Comparison of ENCODE assay signal across 1 cellular context in the genomic region with DNA sequence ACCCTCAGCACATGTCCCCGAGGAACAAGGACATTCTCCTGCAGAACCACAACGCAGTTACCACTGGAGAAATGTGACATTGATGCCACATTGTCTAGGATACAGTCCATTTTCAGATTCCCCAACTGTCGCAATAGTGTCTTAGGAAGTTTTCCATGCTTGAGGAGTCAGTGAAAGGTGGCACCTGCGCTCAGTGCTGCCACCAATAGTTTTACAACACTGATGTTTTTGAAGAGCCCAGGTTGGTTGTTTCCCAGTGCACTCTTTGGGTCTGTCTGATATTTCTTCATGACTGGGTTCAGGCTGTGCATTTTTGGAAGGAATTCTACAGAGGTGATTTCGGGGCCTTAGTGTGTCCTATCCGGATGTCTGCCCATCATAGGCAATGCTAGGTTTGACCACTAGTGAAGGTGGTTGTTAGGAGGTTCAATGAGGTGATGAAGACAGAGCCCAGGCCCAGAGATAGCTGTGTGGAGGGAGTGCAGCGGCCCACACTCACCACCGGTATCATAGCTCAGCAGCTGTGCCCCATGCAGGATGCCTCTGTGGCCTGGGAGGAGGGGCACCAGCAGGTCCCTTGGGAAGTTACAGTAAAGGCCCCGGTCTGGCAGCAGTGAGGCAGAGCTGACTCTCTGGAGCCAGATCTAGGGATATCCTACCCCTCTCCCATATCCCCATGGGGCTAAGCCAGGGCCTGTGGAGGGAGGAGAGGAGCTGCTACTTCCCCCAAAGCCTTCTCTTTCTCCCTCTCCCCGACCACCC.
TF ChIP-seq lines count a peak whose summit lies in the region.

No MANE protein-coding gene starts in this region.

TF ChIP-seq in GM23338, 12 proteins besides CTCF, POLR2A, EP300 and RAD21 (continued from another document):
- TF ChIP-seq, protein P1, sequence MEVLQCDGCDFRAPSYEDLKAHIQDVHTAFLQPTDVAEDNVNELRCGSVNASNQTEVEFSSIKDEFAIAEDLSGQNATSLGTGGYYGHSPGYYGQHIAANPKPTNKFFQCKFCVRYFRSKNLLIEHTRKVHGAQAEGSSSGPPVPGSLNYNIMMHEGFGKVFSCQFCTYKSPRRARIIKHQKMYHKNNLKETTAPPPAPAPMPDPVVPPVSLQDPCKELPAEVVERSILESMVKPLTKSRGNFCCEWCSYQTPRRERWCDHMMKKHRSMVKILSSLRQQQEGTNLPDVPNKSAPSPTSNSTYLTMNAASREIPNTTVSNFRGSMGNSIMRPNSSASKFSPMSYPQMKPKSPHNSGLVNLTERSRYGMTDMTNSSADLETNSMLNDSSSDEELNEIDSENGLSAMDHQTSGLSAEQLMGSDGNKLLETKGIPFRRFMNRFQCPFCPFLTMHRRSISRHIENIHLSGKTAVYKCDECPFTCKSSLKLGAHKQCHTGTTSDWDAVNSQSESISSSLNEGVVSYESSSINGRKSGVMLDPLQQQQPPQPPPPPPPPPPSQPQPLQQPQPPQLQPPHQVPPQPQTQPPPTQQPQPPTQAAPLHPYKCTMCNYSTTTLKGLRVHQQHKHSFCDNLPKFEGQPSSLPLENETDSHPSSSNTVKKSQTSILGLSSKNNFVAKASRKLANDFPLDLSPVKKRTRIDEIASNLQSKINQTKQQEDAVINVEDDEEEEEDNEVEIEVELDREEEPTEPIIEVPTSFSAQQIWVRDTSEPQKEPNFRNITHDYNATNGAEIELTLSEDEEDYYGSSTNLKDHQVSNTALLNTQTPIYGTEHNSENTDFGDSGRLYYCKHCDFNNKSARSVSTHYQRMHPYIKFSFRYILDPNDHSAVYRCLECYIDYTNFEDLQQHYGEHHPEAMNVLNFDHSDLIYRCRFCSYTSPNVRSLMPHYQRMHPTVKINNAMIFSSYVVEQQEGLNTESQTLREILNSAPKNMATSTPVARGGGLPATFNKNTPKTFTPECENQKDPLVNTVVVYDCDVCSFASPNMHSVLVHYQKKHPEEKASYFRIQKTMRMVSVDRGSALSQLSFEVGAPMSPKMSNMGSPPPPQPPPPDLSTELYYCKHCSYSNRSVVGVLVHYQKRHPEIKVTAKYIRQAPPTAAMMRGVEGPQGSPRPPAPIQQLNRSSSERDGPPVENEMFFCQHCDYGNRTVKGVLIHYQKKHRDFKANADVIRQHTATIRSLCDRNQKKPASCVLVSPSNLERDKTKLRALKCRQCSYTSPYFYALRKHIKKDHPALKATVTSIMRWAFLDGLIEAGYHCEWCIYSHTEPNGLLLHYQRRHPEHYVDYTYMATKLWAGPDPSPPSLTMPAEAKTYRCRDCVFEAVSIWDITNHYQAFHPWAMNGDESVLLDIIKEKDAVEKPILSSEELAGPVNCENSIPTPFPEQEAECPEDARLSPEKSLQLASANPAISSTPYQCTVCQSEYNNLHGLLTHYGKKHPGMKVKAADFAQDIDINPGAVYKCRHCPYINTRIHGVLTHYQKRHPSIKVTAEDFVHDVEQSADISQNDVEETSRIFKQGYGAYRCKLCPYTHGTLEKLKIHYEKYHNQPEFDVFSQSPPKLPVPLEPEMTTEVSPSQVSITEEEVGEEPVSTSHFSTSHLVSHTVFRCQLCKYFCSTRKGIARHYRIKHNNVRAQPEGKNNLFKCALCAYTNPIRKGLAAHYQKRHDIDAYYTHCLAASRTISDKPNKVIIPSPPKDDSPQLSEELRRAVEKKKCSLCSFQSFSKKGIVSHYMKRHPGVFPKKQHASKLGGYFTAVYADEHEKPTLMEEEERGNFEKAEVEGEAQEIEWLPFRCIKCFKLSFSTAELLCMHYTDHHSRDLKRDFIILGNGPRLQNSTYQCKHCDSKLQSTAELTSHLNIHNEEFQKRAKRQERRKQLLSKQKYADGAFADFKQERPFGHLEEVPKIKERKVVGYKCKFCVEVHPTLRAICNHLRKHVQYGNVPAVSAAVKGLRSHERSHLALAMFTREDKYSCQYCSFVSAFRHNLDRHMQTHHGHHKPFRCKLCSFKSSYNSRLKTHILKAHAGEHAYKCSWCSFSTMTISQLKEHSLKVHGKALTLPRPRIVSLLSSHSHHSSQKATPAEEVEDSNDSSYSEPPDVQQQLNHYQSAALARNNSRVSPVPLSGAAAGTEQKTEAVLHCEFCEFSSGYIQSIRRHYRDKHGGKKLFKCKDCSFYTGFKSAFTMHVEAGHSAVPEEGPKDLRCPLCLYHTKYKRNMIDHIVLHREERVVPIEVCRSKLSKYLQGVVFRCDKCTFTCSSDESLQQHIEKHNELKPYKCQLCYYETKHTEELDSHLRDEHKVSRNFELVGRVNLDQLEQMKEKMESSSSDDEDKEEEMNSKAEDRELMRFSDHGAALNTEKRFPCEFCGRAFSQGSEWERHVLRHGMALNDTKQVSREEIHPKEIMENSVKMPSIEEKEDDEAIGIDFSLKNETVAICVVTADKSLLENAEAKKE (CRISPR knock-in tag; IDR thresholded peaks at IDR 0.05), result no peak
- no peak for TF ChIP-seq EZH2phosphoT487 (IDR thresholded peaks at IDR 0.05; ENCODE audit: unreplicated experiment)
- no peak for TF ChIP-seq ZNF331 (CRISPR knock-in tag; IDR thresholded peaks at IDR 0.05; ENCODE audit: low read depth)
- TF ChIP-seq EZH2 (IDR thresholded peaks at IDR 0.05; ENCODE audit: low read depth, unreplicated experiment), result no peak
- no peak for TF ChIP-seq CREB1 (CRISPR knock-in tag; IDR thresholded peaks at IDR 0.05; ENCODE audit: low read depth)
- TF ChIP-seq STAT1 (IDR thresholded peaks at IDR 0.05; ENCODE audit: unreplicated experiment), result no peak
- no peak for TF ChIP-seq POLR2AphosphoS5 (IDR thresholded peaks at IDR 0.05; ENCODE audit: low read depth)
- TF ChIP-seq NANOG (IDR thresholded peaks at IDR 0.05; ENCODE audit: borderline replicate concordance), result no peak
- no peak for TF ChIP-seq JUNB (IDR thresholded peaks at IDR 0.05; ENCODE audit: unreplicated experiment)
- TF ChIP-seq, protein P2, sequence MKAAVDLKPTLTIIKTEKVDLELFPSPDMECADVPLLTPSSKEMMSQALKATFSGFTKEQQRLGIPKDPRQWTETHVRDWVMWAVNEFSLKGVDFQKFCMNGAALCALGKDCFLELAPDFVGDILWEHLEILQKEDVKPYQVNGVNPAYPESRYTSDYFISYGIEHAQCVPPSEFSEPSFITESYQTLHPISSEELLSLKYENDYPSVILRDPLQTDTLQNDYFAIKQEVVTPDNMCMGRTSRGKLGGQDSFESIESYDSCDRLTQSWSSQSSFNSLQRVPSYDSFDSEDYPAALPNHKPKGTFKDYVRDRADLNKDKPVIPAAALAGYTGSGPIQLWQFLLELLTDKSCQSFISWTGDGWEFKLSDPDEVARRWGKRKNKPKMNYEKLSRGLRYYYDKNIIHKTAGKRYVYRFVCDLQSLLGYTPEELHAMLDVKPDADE (IDR thresholded peaks at IDR 0.05), result no peak
TF ChIP-seq in GM23338: peak in this region for 0.
